15 cellular contexts compared by ENCODE assay signal in genomic region chr5:124936626-124936933, GRCh38.
A peak's percentile ranks its signal among the peaks of the same experiment; 100 is the strongest.
DNase-seq lines count a peak whose midpoint lies in the region; ATAC-seq, FAIRE-seq and TF ChIP-seq lines count a peak whose summit lies in the region.
"Had no signal": no experiment of that assay in that cellular context is flagged by ENCODE, and none has a peak within 500 bp of the region (broad histone marks: within the 10 kb centered on the region; RNA-seq: fewer than 3 reads in every experiment).

No MANE protein-coding gene starts in this region.

- FAIRE-seq in GM19239 (lab: Jason Lieb, UNC), result peak; percentile 35

- DNase-seq in GM19239 (ENCODE audit: insufficient read length, low spot score), result no peak
- no peak for DNase-seq in smooth muscle cell (lab: John Stamatoyannopoulos, UW; ENCODE audit: unreplicated experiment)
- no peak for DNase-seq in NCI-H1417 (lab: John Stamatoyannopoulos, UW)
- DNase-seq in NCI-H446 treated with DMSO at 0.1 percent for 48 hours (lab: John Stamatoyannopoulos, UW), result no peak
- DNase-seq in NAMALWA (ENCODE audit: low spot score), result no peak
- DNase-seq in iPS-NIHi7 (ENCODE audit: extremely low spot score), result no peak
- DNase-seq: activated CD4-positive, alpha-beta T cell treated with anti-CD3 and anti-CD28 coated beads for 48 hours; activated naive CD4-positive, alpha-beta T cell treated with anti-CD3 and anti-CD28 coated beads for 36 hours; DMS 273 treated with DMSO at 0.1 percent for 48 hours; left cardiac atrium; NCI-H345; occipital lobe; stimulated activated CD4-positive, alpha-beta T cell treated with anti-CD3 and anti-CD28 coated beads, Interleukin-1b, Interleukin-23, amount 100 ng/mL, for 48 hours had no signal

- no peaks in the 10 kb centered on the region for H4K20me1 ChIP-seq in smooth muscle cell (ENCODE audit: low read depth)

- no peak overlapping the region for H3K4me2 ChIP-seq in smooth muscle cell

- no peak overlapping the region for H3K4me3 ChIP-seq in smooth muscle cell

- 92% methylated on average over 4 of the region's 4 CpGs for WGBS in smooth muscle cell (ENCODE audit: low lambda C conversion rate)

- peak overlapping the region; percentile 13 for H3K9ac ChIP-seq in smooth muscle cell (ENCODE audit: low read depth)

- H3K36me3 ChIP-seq in smooth muscle cell (ENCODE audit: low read depth), result no peaks in the 10 kb centered on the region

- no peaks in the 10 kb centered on the region for H3K4me1 ChIP-seq in smooth muscle cell (ENCODE audit: low read depth)

- H3K9me3 ChIP-seq in smooth muscle cell (replicated peaks; ENCODE audit: low read depth), result no peaks in the 10 kb centered on the region

- H3F3A ChIP-seq in smooth muscle cell (ENCODE audit: low read depth), result peaks cover 8% of the 10 kb centered on the region

- H3K27ac ChIP-seq in smooth muscle cell (ENCODE audit: low read depth), result peak overlapping the region; percentile 77

- no peak overlapping the region for H2AFZ ChIP-seq in smooth muscle cell (ENCODE audit: low read depth)

- no peaks in the 10 kb centered on the region for H3K27me3 ChIP-seq in smooth muscle cell (ENCODE audit: low read depth)

- ATAC-seq in HG02610 (IDR thresholded peaks at IDR 0.05; ENCODE audit: unreplicated experiment), result peak; percentile 53
- peak; percentile 52 for ATAC-seq in HG03378 (IDR thresholded peaks at IDR 0.05; ENCODE audit: unreplicated experiment)
- ATAC-seq: left cardiac atrium had no signal

- no peak for TF ChIP-seq CTCF in smooth muscle cell (IDR thresholded peaks at IDR 0.05; ENCODE audit: borderline replicate concordance, insufficient read depth, poor library complexity, severe bottlenecking)

- no peaks in the 10 kb centered on the region for H3K79me2 ChIP-seq in smooth muscle cell (ENCODE audit: low read depth)
